In genomic region chrX:1709277-1709676, GRCh38 we compare ENCODE assay signal across 5 cellular contexts.
A peak's percentile ranks its signal among the peaks of the same experiment; 100 is the strongest.
DNase-seq lines count a peak whose midpoint lies in the region; TF ChIP-seq lines count a peak whose summit lies in the region.
"Not testable (repeated sequence)": the region's sequence is repeated elsewhere in the genome, so short reads cannot be mapped to it uniquely, and the experiment has no call there.

No MANE protein-coding gene starts in this region.

- H3K9me3 Mint-ChIP-seq in osteocyte (ENCODE audit: unreplicated experiment), result not testable (repeated sequence)

- H3K9me3 ChIP-seq in BLaER1, result peaks cover 15% of the 10 kb centered on the region
- not testable (repeated sequence) for H3K9me3 ChIP-seq in HEK293 (ENCODE audit: control insufficient read depth, insufficient read depth, low read depth, low read length); right atrium auricular region

- H3K36me3 Mint-ChIP-seq in osteocyte (ENCODE audit: unreplicated experiment), result not testable (repeated sequence)

- not testable (repeated sequence) for H3K36me3 ChIP-seq in BLaER1; HEK293 (ENCODE audit: control insufficient read depth in 2 of 2, insufficient read depth in 1 of 2, low read length in 2 of 2); right atrium auricular region

- POLR2A ChIA-PET in HEK293 (lab: Yijun Ruan, JAX), result not testable (repeated sequence)

- not testable (repeated sequence) for TF ChIP-seq CTCF in HEK293 (tag by site-specific recombination; IDR thresholded peaks at IDR 0.05); right atrium auricular region (IDR thresholded peaks at IDR 0.05); osteocyte (IDR thresholded peaks at IDR 0.05)

- CTCF ChIA-PET in HEK293 (lab: Yijun Ruan, JAX), result not testable (repeated sequence)

- H3K4me1 ChIP-seq in BLaER1; HEK293 (ENCODE audit: control insufficient read depth, insufficient read depth, low read length); right atrium auricular region: not testable (repeated sequence)

- not testable (repeated sequence) for H3K4me3 Mint-ChIP-seq in osteocyte (ENCODE audit: unreplicated experiment)

- not testable (repeated sequence) for H3K27ac Mint-ChIP-seq in osteocyte (ENCODE audit: unreplicated experiment)

- H4K20me1 ChIP-seq in BLaER1, result not testable (repeated sequence)

- not testable (repeated sequence) for H3K4me3 ChIP-seq in BLaER1; HEK293 (ENCODE audit: low read depth, low read length); right atrium auricular region

- 0 out of 2 replicates have a peak overlapping the region, but pooled peaks have one; percentile 19 for H3K4me2 ChIP-seq in BLaER1

- H3K27ac ChIP-seq in BLaER1; HEK293 (ENCODE audit: extremely low read depth, low read depth, low read length); right atrium auricular region: not testable (repeated sequence)

- not testable (repeated sequence) for H3K27me3 ChIP-seq in BLaER1, right atrium auricular region

- not testable (repeated sequence) for H3K27me3 Mint-ChIP-seq in osteocyte (ENCODE audit: unreplicated experiment)

- not testable (repeated sequence) for H3K4me1 Mint-ChIP-seq in osteocyte (ENCODE audit: unreplicated experiment)

- peak; percentile 18 for DNase-seq in activated CD8-positive, alpha-beta memory T cell treated with anti-CD3 and anti-CD28 coated beads, Interleukin-2, amount 50 U/mL, for 48 hours
- DNase-seq in right atrium auricular region (ENCODE audit: low spot score), result peak; percentile 7
- DNase-seq in osteocyte (ENCODE audit: extremely low spot score, unreplicated experiment), result peak; percentile 71

- H3K9ac ChIP-seq in BLaER1, result not testable (repeated sequence)

TF ChIP-seq in HEK293, 187 proteins besides CTCF, POLR2A, EP300 and RAD21:
- peak; percentile 41 for TF ChIP-seq SETDB1 (IDR thresholded peaks at IDR 0.05; ENCODE audit: insufficient read length, low read length)

Comparison
In these comparisons a context has a peak if more than half of its experiments do, and no peak if none do; other contexts are left out.
1. DNase-seq: peak in every context shown above with its lines; median percentile 71 in osteocyte; 18 in activated CD8-positive, alpha-beta memory T cell treated with anti-CD3 and anti-CD28 coated beads, Interleukin-2, amount 50 U/mL, for 48 hours; 7 in right atrium auricular region.